In the genomic region with DNA sequence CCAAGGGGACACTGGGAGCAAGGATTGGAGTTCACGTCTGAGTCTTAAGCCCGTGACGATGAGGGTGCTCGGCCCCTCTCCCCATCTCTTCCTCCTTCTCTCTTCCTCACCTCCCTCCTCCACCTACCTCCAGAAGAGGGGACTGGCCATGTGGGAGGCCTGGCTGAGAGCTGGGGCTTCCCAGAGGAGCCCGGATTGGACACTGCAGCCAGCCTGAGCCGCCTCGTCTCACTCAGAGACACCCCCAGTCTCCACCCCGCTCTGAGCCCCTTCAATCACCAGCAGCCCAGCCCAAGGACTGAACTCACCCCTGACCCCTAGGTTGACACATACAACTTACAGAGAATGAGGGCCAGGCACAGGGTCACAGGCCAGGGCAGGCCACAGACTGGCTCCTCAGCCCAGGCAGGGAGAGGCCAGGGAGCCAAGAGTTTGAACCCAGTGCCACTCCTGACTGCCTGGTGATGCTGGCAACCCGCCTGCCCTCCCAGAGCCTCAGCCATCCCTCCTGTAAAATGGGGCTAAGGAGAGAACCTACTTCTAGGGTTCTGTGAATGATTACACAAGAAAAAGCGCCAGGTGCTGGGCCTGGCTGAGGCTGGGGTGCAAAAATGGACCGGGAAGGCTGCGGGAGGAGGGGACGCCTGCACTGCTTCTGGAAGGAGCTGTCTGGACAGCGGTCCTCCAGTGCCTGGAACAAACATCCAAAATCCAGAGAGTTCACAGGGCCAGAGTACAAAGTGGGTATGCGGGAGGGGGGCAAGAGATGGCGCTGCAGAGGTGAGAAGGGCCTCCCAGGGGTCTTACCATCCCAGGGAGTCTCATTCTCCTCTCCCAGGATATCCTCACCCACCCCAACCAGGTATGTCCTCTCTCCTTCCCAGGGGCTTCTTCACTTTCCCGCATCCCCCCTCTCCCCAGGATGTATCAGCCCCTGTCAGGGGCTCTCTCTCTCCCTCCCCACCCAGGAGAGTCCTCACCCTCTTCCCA, we compare ENCODE assay signal across 13 cellular contexts. TPM values are rescaled to one million over a fixed set of nuclear protein-coding genes. Genes with fewer than 3 reads are reported as not detected.
DNase-seq lines count a peak whose midpoint lies in the region; ATAC-seq and TF ChIP-seq lines count a peak whose summit lies in the region.
"Had no signal": no experiment of that assay in that cellular context is flagged by ENCODE, and none has a peak within 500 bp of the region (broad histone marks: within the 10 kb centered on the region; RNA-seq: fewer than 3 reads in every experiment).

No MANE protein-coding gene starts in this region.

- H3K79me2 ChIP-seq in osteoblast (ENCODE audit: insufficient read depth, low read length) = no peaks in the 10 kb centered on the region

- no peaks in the 10 kb centered on the region for H3K9me3 ChIP-seq in osteoblast (ENCODE audit: low read depth, low read length)
- H3K9me3 ChIP-seq: left lung had no signal

- ATAC-seq in activated T-helper 17 cell treated with anti-CD3 and anti-CD28 coated beads, Interleukin-2, amount 50 U/mL, for 72 hours (replicated peaks) = no peak
- ATAC-seq in HG02973 (IDR thresholded peaks at IDR 0.05; ENCODE audit: unreplicated experiment) = no peak
- ATAC-seq: left lung had no signal

- peak overlapping the region; percentile 29 for H3K27ac Mint-ChIP-seq in activated T-helper 17 cell treated with anti-CD3 and anti-CD28 coated beads, Interleukin-2, amount 50 U/mL, for 72 hours

- no peaks in the 10 kb centered on the region for H4K20me1 ChIP-seq in osteoblast (ENCODE audit: insufficient read depth, low read length)

- H3K4me1 ChIP-seq in osteoblast (ENCODE audit: insufficient read depth, low read length) = no peaks in the 10 kb centered on the region

- no peak overlapping the region for H2AFZ ChIP-seq in osteoblast (ENCODE audit: low read length)

- H3K4me3 ChIP-seq in GM12864 (ENCODE audit: low read depth, low read length) = peak overlapping the region; percentile 84
- H3K4me3 ChIP-seq in osteoblast (ENCODE audit: insufficient read depth, low read length) = no peak overlapping the region
- H3K4me3 ChIP-seq: left lung had no signal

- no peaks in the 10 kb centered on the region for H3K27me3 ChIP-seq in osteoblast (ENCODE audit: insufficient read depth, low read length)
- H3K27me3 ChIP-seq: left lung had no signal

- H3K36me3 ChIP-seq in osteoblast (ENCODE audit: insufficient read depth, low read length) = no peaks in the 10 kb centered on the region

- TF ChIP-seq CTCF in GM12864 (IDR thresholded peaks at IDR 0.05; ENCODE audit: low read depth, low read length, missing control alignments) = peak; percentile 27
- TF ChIP-seq CTCF in osteoblast (IDR thresholded peaks at IDR 0.05; ENCODE audit: extremely low read depth, low read depth, low read length) = no peak

- H3K4me1 Mint-ChIP-seq in activated T-helper 17 cell treated with anti-CD3 and anti-CD28 coated beads, Interleukin-2, amount 50 U/mL, for 72 hours = peaks cover 23% of the 10 kb centered on the region

- no peak overlapping the region for H3K27ac ChIP-seq in osteoblast (ENCODE audit: low read depth, low read length)

- H3K9me3 Mint-ChIP-seq in activated T-helper 17 cell treated with anti-CD3 and anti-CD28 coated beads, Interleukin-2, amount 50 U/mL, for 72 hours = no peaks in the 10 kb centered on the region

- peak; percentile 80 for TF ChIP-seq POLR2A in GM19193 (IDR thresholded peaks at IDR 0.05; ENCODE audit: extremely low read depth, insufficient read depth, insufficient read length)

- H3K36me3 Mint-ChIP-seq in activated T-helper 17 cell treated with anti-CD3 and anti-CD28 coated beads, Interleukin-2, amount 50 U/mL, for 72 hours (ENCODE audit: low read depth) = peaks cover 11% of the 10 kb centered on the region

- H3K27me3 Mint-ChIP-seq in activated T-helper 17 cell treated with anti-CD3 and anti-CD28 coated beads, Interleukin-2, amount 50 U/mL, for 72 hours = no peaks in the 10 kb centered on the region

- H3K4me3 Mint-ChIP-seq in activated T-helper 17 cell treated with anti-CD3 and anti-CD28 coated beads, Interleukin-2, amount 50 U/mL, for 72 hours = no peak overlapping the region

- no peak for DNase-seq in GM12864 (ENCODE audit: low read depth)
- peak; percentile 65 for DNase-seq in osteoblast (ENCODE audit: insufficient read length, low spot score, missing footprints)
- no peak for DNase-seq in A172 (ENCODE audit: low spot score)
- DNase-seq in NCI-H2029 treated with DMSO at 0.1 percent for 48 hours (lab: John Stamatoyannopoulos, UW) = no peak
- DNase-seq in HUDEP-2 (lab: John Stamatoyannopoulos, UW; ENCODE audit: unreplicated experiment in 76 of 76) = no peak
- DNase-seq: NCI-H446 treated with DMSO at 0.1 percent for 48 hours had no signal

- no peak overlapping the region for H3K4me2 ChIP-seq in osteoblast (ENCODE audit: insufficient read depth, low read length)

RNA-seq across cellular contexts. Expression of a gene that starts 1.1 kb away (rescaled TPM):
- total RNA-seq in activated T-helper 17 cell treated with anti-CD3 and anti-CD28 coated beads, Interleukin-2, amount 50 U/mL, for 72 hours = under 1 TPM; 0.22 to 0.98 TPM
- total RNA-seq in osteoblast = 0.36 TPM in 1 of 2 replicates, not detected in the other
- not detected in 2 replicates for total RNA-seq in A172 (2014; rRNA removed; shearing (Covaris generic))
- total RNA-seq: frontal cortex had no signal

RNA-seq across cellular contexts. Expression of a gene that starts 4.8 kb away (rescaled TPM):
- 100 to 1,000 TPM; 255 to 337 TPM for total RNA-seq in activated T-helper 17 cell treated with anti-CD3 and anti-CD28 coated beads, Interleukin-2, amount 50 U/mL, for 72 hours
- total RNA-seq in osteoblast = 30.6 and 31.8 TPM in 2 replicates
- total RNA-seq in A172 (2014; rRNA removed; shearing (Covaris generic)) = 72.5 and 108 TPM in 2 replicates

RNA-seq across cellular contexts. Expression of a gene that starts 18.2 kb away (rescaled TPM):
- 1,000 to 10,000 TPM; 3,531 to 4,049 TPM for total RNA-seq in activated T-helper 17 cell treated with anti-CD3 and anti-CD28 coated beads, Interleukin-2, amount 50 U/mL, for 72 hours
- total RNA-seq in osteoblast = 486 and 791 TPM in 2 replicates
- 1,133 and 1,859 TPM in 2 replicates for total RNA-seq in A172 (2014; rRNA removed; shearing (Covaris generic))

RNA-seq across cellular contexts. Expression of a gene that starts 33.4 kb away (rescaled TPM):
- not detected for total RNA-seq in activated T-helper 17 cell treated with anti-CD3 and anti-CD28 coated beads, Interleukin-2, amount 50 U/mL, for 72 hours
- total RNA-seq in osteoblast = not detected in 2 replicates
- total RNA-seq in A172 (2014; rRNA removed; shearing (Covaris generic)) = not detected in 2 replicates
- total RNA-seq: frontal cortex, left lung, LHCN-M2, renal cortical epithelial cell had no signal

RNA-seq across cellular contexts. Expression of a gene that starts 33.7 kb away (rescaled TPM):
- not detected for total RNA-seq in activated T-helper 17 cell treated with anti-CD3 and anti-CD28 coated beads, Interleukin-2, amount 50 U/mL, for 72 hours
- total RNA-seq in osteoblast = not detected in 2 replicates
- not detected in 2 replicates for total RNA-seq in A172 (2014; rRNA removed; shearing (Covaris generic))
- total RNA-seq: frontal cortex, left lung, LHCN-M2, renal cortical epithelial cell had no signal
